ENCODE assay signal across 10 cellular contexts in genomic region chr1:43435146-43436145, GRCh38. TPM values are rescaled to one million over a fixed set of nuclear protein-coding genes. Genes with fewer than 3 reads are reported as not detected.
DNase-seq lines count a peak whose midpoint lies in the region; ATAC-seq and TF ChIP-seq lines count a peak whose summit lies in the region.
"Had no signal": no experiment of that assay in that cellular context is flagged by ENCODE, and none has a peak within 500 bp of the region (broad histone marks: within the 10 kb centered on the region; RNA-seq: fewer than 3 reads in every experiment).

No MANE protein-coding gene starts in this region.

- H2AK5ac ChIP-seq in trophoblast cell (ENCODE audit: low read length): no peak overlapping the region

- ATAC-seq in left cardiac atrium: peak; percentile 85 to 92
- ATAC-seq in foreskin keratinocyte: no peak

- no peak overlapping the region for H3K23ac ChIP-seq in trophoblast cell (ENCODE audit: low read length)

- peak overlapping the region; percentile 71 for H3K9ac ChIP-seq in adipocyte (ENCODE audit: low read length)
- no peak overlapping the region for H3K9ac ChIP-seq in trophoblast cell (ENCODE audit: low read length)

- no peak overlapping the region for H2BK5ac ChIP-seq in trophoblast cell (ENCODE audit: low read depth, low read length, poor library complexity)

- peak overlapping the region in 7 of 8 donors; percentile 5 to 73 (median 25) for H3K27ac Mint-ChIP-seq in CD8-positive, alpha-beta memory T cell
- H3K27ac Mint-ChIP-seq in activated CD4-positive, alpha-beta memory T cell treated with anti-CD3 and anti-CD28 coated beads, Interleukin-2, amount 10 ng/mL, durations not matched to agents 7 days and 5 days: no peak overlapping the region

- no CpG with 5 or more reads among the region's 14 CpGs for WGBS in trophoblast cell (ENCODE audit: extremely low coverage, insufficient coverage, insufficient read length)

- H3K36me3 ChIP-seq in CD8-positive, alpha-beta memory T cell (ENCODE audit: insufficient read depth, low read length): peaks cover 32% of the 10 kb centered on the region
- H3K36me3 ChIP-seq in adipocyte (ENCODE audit: control insufficient read depth, insufficient read depth, low read length, severe bottlenecking) (peaks cover 74% of the 10 kb centered on the region), trophoblast cell (ENCODE audit: control insufficient read depth in 1 of 2, insufficient read depth in 2 of 2, low read length in 2 of 2) (peaks cover 57 to 69% of the 10 kb centered on the region in 2 experiments)

- H3K4ac ChIP-seq in trophoblast cell (ENCODE audit: low read depth, low read length): no peak overlapping the region

- no peak overlapping the region for H4K91ac ChIP-seq in trophoblast cell (ENCODE audit: low read depth, low read length)

- CTCF ChIA-PET in CD8-positive, alpha-beta memory T cell (lab: Charles Lee): no interaction called here
- CTCF ChIA-PET in activated CD4-positive, alpha-beta memory T cell treated with anti-CD3 and anti-CD28 coated beads, Interleukin-2, amount 10 ng/mL, durations not matched to agents 7 days and 5 days (lab: Charles Lee): interaction anchor here (1.2 kb wide), 1 partner anchor 19 kb away, joined by 3 read pairs; the partner anchor contains the start of gene HYI

- H3K27me3 Mint-ChIP-seq in CD8-positive, alpha-beta memory T cell: no peaks in the 10 kb centered on the region
- no peaks in the 10 kb centered on the region for H3K27me3 Mint-ChIP-seq in activated CD4-positive, alpha-beta memory T cell treated with anti-CD3 and anti-CD28 coated beads, Interleukin-2, amount 10 ng/mL, durations not matched to agents 7 days and 5 days

- H3K18ac ChIP-seq in trophoblast cell (ENCODE audit: low read length): no peak overlapping the region

- peak in 1 of 5 donors; percentile 23 for DNase-seq in CD8-positive, alpha-beta memory T cell
- DNase-seq in adipocyte (ENCODE audit: low read depth) (peak; percentile 74), left cardiac atrium (no peak), trophoblast cell (peak; percentile 38 to 67), foreskin keratinocyte (no peak), foreskin melanocyte (no peak)
- DNase-seq in activated CD4-positive, alpha-beta memory T cell treated with anti-CD3 and anti-CD28 coated beads, Interleukin-2, amount 10 ng/mL, durations not matched to agents 7 days and 5 days: no peak
- no peak for DNase-seq in activated CD4-positive, alpha-beta T cell treated with anti-CD3 and anti-CD28 coated beads for 48 hours
- DNase-seq: GDM1; stimulated activated CD4-positive, alpha-beta T cell treated with anti-CD3 and anti-CD28 coated beads, Interleukin-2, amount 100 ng/mL, for 24 hours had no signal

- H3K4me2 ChIP-seq in trophoblast cell (ENCODE audit: low read length): no peak overlapping the region

- H3K4me3 Mint-ChIP-seq in CD8-positive, alpha-beta memory T cell: no peak overlapping the region
- H3K4me3 Mint-ChIP-seq in activated CD4-positive, alpha-beta memory T cell treated with anti-CD3 and anti-CD28 coated beads, Interleukin-2, amount 10 ng/mL, durations not matched to agents 7 days and 5 days: no peak overlapping the region

- no peaks in the 10 kb centered on the region for H3K9me3 Mint-ChIP-seq in CD8-positive, alpha-beta memory T cell
- H3K9me3 Mint-ChIP-seq in activated CD4-positive, alpha-beta memory T cell treated with anti-CD3 and anti-CD28 coated beads, Interleukin-2, amount 10 ng/mL, durations not matched to agents 7 days and 5 days: no peaks in the 10 kb centered on the region

- TF ChIP-seq CTCF in foreskin keratinocyte (conservative IDR thresholded peaks at IDR 0.05): no peak

- H3K27me3 ChIP-seq in CD8-positive, alpha-beta memory T cell (ENCODE audit: insufficient read depth, low read length, poor library complexity, severe bottlenecking): no peaks in the 10 kb centered on the region
- no peaks in the 10 kb centered on the region for H3K27me3 ChIP-seq in adipocyte (replicated peaks; ENCODE audit: control insufficient read depth, insufficient read depth, low read length)
- H3K27me3 ChIP-seq in trophoblast cell (ENCODE audit: insufficient read depth, low read length): no peaks in the 10 kb centered on the region
- H3K27me3 ChIP-seq in foreskin keratinocyte: no peaks in the 10 kb centered on the region

- H3K4me1 ChIP-seq in CD8-positive, alpha-beta memory T cell (ENCODE audit: insufficient read depth, low read length): no peaks in the 10 kb centered on the region
- H3K4me1 ChIP-seq in adipocyte (ENCODE audit: control insufficient read depth, insufficient read depth, low read length) (peaks cover 42% of the 10 kb centered on the region), trophoblast cell (ENCODE audit: control insufficient read depth in 1 of 2, insufficient read depth in 2 of 2, low read length in 2 of 2) (peaks cover 18 to 23% of the 10 kb centered on the region in 2 experiments), foreskin keratinocyte (no peaks in the 10 kb centered on the region)

- no peaks in the 10 kb centered on the region for H3K4me1 Mint-ChIP-seq in CD8-positive, alpha-beta memory T cell
- no peaks in the 10 kb centered on the region for H3K4me1 Mint-ChIP-seq in activated CD4-positive, alpha-beta memory T cell treated with anti-CD3 and anti-CD28 coated beads, Interleukin-2, amount 10 ng/mL, durations not matched to agents 7 days and 5 days

- peaks cover 5 to 90% (median 20%) of the 10 kb centered on the region in 3 donors for H3K36me3 Mint-ChIP-seq in CD8-positive, alpha-beta memory T cell
- H3K36me3 Mint-ChIP-seq in activated CD4-positive, alpha-beta memory T cell treated with anti-CD3 and anti-CD28 coated beads, Interleukin-2, amount 10 ng/mL, durations not matched to agents 7 days and 5 days (ENCODE audit: low read depth): peaks cover 26% of the 10 kb centered on the region

- no peak overlapping the region for H4K12ac ChIP-seq in trophoblast cell (ENCODE audit: low read depth, low read length)

- H2AFZ ChIP-seq in trophoblast cell (ENCODE audit: insufficient read depth, low read length, poor library complexity): no peak overlapping the region

- POLR2A ChIA-PET in CD8-positive, alpha-beta memory T cell (lab: Charles Lee): no interaction called here
- POLR2A ChIA-PET in activated CD4-positive, alpha-beta memory T cell treated with anti-CD3 and anti-CD28 coated beads, Interleukin-2, amount 10 ng/mL, durations not matched to agents 7 days and 5 days (lab: Charles Lee): interaction anchor here (1.3 kb wide), 1 partner anchor 26 kb away, joined by 3 read pairs; no protein-coding TSS in a partner anchor

- H3K79me2 ChIP-seq in trophoblast cell (ENCODE audit: control insufficient read depth, insufficient read depth, low read length, poor library complexity): peaks cover 2% of the 10 kb centered on the region

- H4K8ac ChIP-seq in trophoblast cell (ENCODE audit: low read depth, low read length): no peak overlapping the region

- H3K4me3 ChIP-seq in CD8-positive, alpha-beta memory T cell (ENCODE audit: low read length): no peak overlapping the region
- H3K4me3 ChIP-seq in adipocyte (ENCODE audit: low read length): peak overlapping the region; percentile 36
- H3K4me3 ChIP-seq in trophoblast cell (ENCODE audit: low read depth, low read length): no peak overlapping the region

- H3K9me3 ChIP-seq in CD8-positive, alpha-beta memory T cell (ENCODE audit: low read length): no peaks in the 10 kb centered on the region
- H3K9me3 ChIP-seq in adipocyte (ENCODE audit: control insufficient read depth, low read length) (no peaks in the 10 kb centered on the region), trophoblast cell (ENCODE audit: insufficient read depth, low read depth, low read length) (no peaks in the 10 kb centered on the region)

- no peak overlapping the region for H3K14ac ChIP-seq in trophoblast cell (ENCODE audit: low read length)

- H3K27ac ChIP-seq in CD8-positive, alpha-beta memory T cell (ENCODE audit: low read depth, low read length): no peak overlapping the region
- H3K27ac ChIP-seq in trophoblast cell (ENCODE audit: low read depth, low read length) (peak overlapping the region; percentile 65), foreskin keratinocyte (no peak overlapping the region)

- H2BK120ac ChIP-seq in trophoblast cell (ENCODE audit: insufficient read depth, low read length, poor library complexity): no peak overlapping the region

- intact Hi-C loops in left cardiac atrium (cut with DNase I): no loop called here

- H2BK12ac ChIP-seq in trophoblast cell (ENCODE audit: low read length): peak overlapping the region; percentile 16

- peaks cover 14% of the 10 kb centered on the region for H3K79me1 ChIP-seq in trophoblast cell (ENCODE audit: low read length)

RNA-seq across cellular contexts. Expression of gene HYI, which starts 18.3 kb away (rescaled TPM):
- 1 to 10 TPM; 5.5 to 5.7 TPM for total RNA-seq in CD8-positive, alpha-beta memory T cell
- 2.4 TPM for polyA plus RNA-seq in CD8-positive, alpha-beta memory T cell
- 10 to 100 TPM; 24.8 to 29.3 TPM for total RNA-seq in left cardiac atrium
- 23.9 and 24.7 TPM in 2 replicates for polyA plus RNA-seq in trophoblast cell (2013)
- 86.0 and 93.4 TPM in 2 replicates for total RNA-seq in foreskin keratinocyte
- polyA plus RNA-seq in foreskin keratinocyte: 104 and 115 TPM in 2 replicates
- 10 to 100 TPM; 15.6 to 16.8 TPM for total RNA-seq in activated CD4-positive, alpha-beta memory T cell treated with anti-CD3 and anti-CD28 coated beads, Interleukin-2, amount 10 ng/mL, durations not matched to agents 7 days and 5 days

RNA-seq across cellular contexts. Expression of gene SZT2, which starts 45.7 kb away (rescaled TPM):
- 10 to 100 TPM; 34.4 to 35.1 TPM for total RNA-seq in CD8-positive, alpha-beta memory T cell
- polyA plus RNA-seq in CD8-positive, alpha-beta memory T cell: 7.2 TPM
- total RNA-seq in left cardiac atrium: 10 to 100 TPM; 26.3 to 30.5 TPM
- polyA plus RNA-seq in trophoblast cell (2013): 8.0 and 9.5 TPM in 2 replicates
- 14.2 and 16.9 TPM in 2 replicates for total RNA-seq in foreskin keratinocyte
- 5.0 and 6.2 TPM in 2 replicates for polyA plus RNA-seq in foreskin keratinocyte
- total RNA-seq in activated CD4-positive, alpha-beta memory T cell treated with anti-CD3 and anti-CD28 coated beads, Interleukin-2, amount 10 ng/mL, durations not matched to agents 7 days and 5 days: 10 to 100 TPM; 55.6 to 57.8 TPM

RNA-seq across cellular contexts. Expression of gene MED8, which starts 45.8 kb away (rescaled TPM):
- 10 to 100 TPM; 40.5 to 41.3 TPM for total RNA-seq in CD8-positive, alpha-beta memory T cell
- 36.7 TPM for polyA plus RNA-seq in CD8-positive, alpha-beta memory T cell
- total RNA-seq in left cardiac atrium: 10 to 100 TPM; 19.1 to 27.4 TPM
- polyA plus RNA-seq in trophoblast cell (2013): 41.5 and 42.1 TPM in 2 replicates
- 36.7 and 47.2 TPM in 2 replicates for total RNA-seq in foreskin keratinocyte
- 40.0 and 52.2 TPM in 2 replicates for polyA plus RNA-seq in foreskin keratinocyte
- total RNA-seq in activated CD4-positive, alpha-beta memory T cell treated with anti-CD3 and anti-CD28 coated beads, Interleukin-2, amount 10 ng/mL, durations not matched to agents 7 days and 5 days: 10 to 100 TPM; 35.6 to 36.9 TPM

Comparison
In these comparisons a context has a peak if more than half of its experiments do, and no peak if none do; other contexts are left out.
1. DNase-seq: peak in adipocyte (single experiment) and trophoblast cell (2 of 2); none in left cardiac atrium (single experiment), foreskin keratinocyte (0 of 2), foreskin melanocyte (single experiment), activated CD4-positive, alpha-beta memory T cell treated with anti-CD3 and anti-CD28 coated beads, Interleukin-2, amount 10 ng/mL, durations not matched to agents 7 days and 5 days (single experiment) and activated CD4-positive, alpha-beta T cell treated with anti-CD3 and anti-CD28 coated beads for 48 hours (single experiment).